2 cellular contexts compared by ENCODE assay signal in genomic region chr3:43073836-43074220, GRCh38.
TF ChIP-seq lines count a peak whose summit lies in the region.

No MANE protein-coding gene starts in this region.

TF ChIP-seq in liver, 16 proteins besides CTCF, POLR2A, EP300 and RAD21 (continued from another document):
- TF ChIP-seq MAX (IDR thresholded peaks at IDR 0.05) (no peak), FOXA2 (IDR thresholded peaks at IDR 0.05) (no peak), RXRA (IDR thresholded peaks at IDR 0.05) (no peak), JUND (IDR thresholded peaks at IDR 0.05) (no peak), HNF4G (IDR thresholded peaks at IDR 0.05) (no peak), GABPA (IDR thresholded peaks at IDR 0.05 in 1 of 2, conservative IDR thresholded peaks at IDR 0.05 in 1 of 2) (no peak), YY1 (IDR thresholded peaks at IDR 0.05) (no peak)
TF ChIP-seq in liver: peak in this region for 0.

TF ChIP-seq in HepG2, 621 proteins besides CTCF, POLR2A, EP300 and RAD21 (continued from another document):
- TF ChIP-seq PRDM10 (CRISPR knock-in tag; IDR thresholded peaks at IDR 0.05; ENCODE audit: low read depth) (no peak), TCF7 (IDR thresholded peaks at IDR 0.05; ENCODE audit: low read depth) (no peak), ZNF354B (CRISPR knock-in tag; IDR thresholded peaks at IDR 0.05) (no peak), ZNF773 (CRISPR knock-in tag; IDR thresholded peaks at IDR 0.05; ENCODE audit: borderline replicate concordance) (no peak), ZMYM3 (CRISPR knock-in tag; IDR thresholded peaks at IDR 0.05) (no peak), ZNF20 (CRISPR knock-in tag; IDR thresholded peaks at IDR 0.05) (no peak), EZH2 (conservative IDR thresholded peaks at IDR 0.05; ENCODE audit: low read depth, low read length) (no peak), ZNF879 (CRISPR knock-in tag; IDR thresholded peaks at IDR 0.05) (no peak), BORCS8-MEF2B (CRISPR knock-in tag; IDR thresholded peaks at IDR 0.05) (no peak), PITX1 (CRISPR knock-in tag; IDR thresholded peaks at IDR 0.05) (no peak)
